Comparison of ENCODE assay signal across 1 cellular context in the genomic region with DNA sequence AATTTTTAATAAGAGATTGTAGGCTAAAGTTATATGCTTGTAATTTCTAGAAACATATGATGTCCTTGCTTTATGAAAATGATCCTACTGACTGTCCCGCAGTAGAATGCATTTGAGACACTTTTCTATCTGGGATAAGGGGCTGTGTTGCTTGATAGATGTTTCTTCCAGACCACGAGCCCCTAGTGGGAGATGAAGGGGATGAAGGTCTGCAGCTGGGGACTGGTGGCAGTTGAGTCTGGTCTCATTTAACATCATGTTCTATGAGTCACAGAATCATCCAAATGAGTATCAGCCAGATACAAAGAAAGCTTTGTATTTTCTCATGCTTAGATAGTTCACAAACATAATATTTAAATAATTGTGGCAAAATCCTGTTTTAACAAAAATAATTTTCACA.
TF ChIP-seq lines count a peak whose summit lies in the region.

No MANE protein-coding gene starts in this region.

TF ChIP-seq in IMR-90, 13 proteins besides CTCF, POLR2A, EP300 and RAD21 (continued from another document):
- TF ChIP-seq, protein P1, sequence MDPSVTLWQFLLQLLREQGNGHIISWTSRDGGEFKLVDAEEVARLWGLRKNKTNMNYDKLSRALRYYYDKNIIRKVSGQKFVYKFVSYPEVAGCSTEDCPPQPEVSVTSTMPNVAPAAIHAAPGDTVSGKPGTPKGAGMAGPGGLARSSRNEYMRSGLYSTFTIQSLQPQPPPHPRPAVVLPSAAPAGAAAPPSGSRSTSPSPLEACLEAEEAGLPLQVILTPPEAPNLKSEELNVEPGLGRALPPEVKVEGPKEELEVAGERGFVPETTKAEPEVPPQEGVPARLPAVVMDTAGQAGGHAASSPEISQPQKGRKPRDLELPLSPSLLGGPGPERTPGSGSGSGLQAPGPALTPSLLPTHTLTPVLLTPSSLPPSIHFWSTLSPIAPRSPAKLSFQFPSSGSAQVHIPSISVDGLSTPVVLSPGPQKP (IDR thresholded peaks at IDR 0.05; ENCODE audit: borderline replicate concordance, low read depth, low read length), result no peak
